In genomic region chr4:168600796-168601583, GRCh38 we compare ENCODE assay signal across 16 cellular contexts.
A peak's percentile ranks its signal among the peaks of the same experiment; 100 is the strongest.
DNase-seq lines count a peak whose midpoint lies in the region; ATAC-seq and TF ChIP-seq lines count a peak whose summit lies in the region.
"Had no signal": no experiment of that assay in that cellular context is flagged by ENCODE, and none has a peak within 500 bp of the region (broad histone marks: within the 10 kb centered on the region; RNA-seq: fewer than 3 reads in every experiment).

No MANE protein-coding gene starts in this region.

- peaks cover 48% of the 10 kb centered on the region for H3K4me1 Mint-ChIP-seq in chondrocyte (ENCODE audit: low read depth)

- no peaks in the 10 kb centered on the region for H3K9me2 ChIP-seq in PC-3 (replicated peaks; ENCODE audit: low read length)
- H3K9me2 ChIP-seq: SK-N-SH had no signal

- no TSS peak for BruUV-seq in PC-3 (replicated peaks; lab: Mats Ljungman, UMichigan)

- peak overlapping the region; percentile 64 for H3K4me2 ChIP-seq in PC-3 (ENCODE audit: low read length)
- H3K4me2 ChIP-seq: SK-N-SH had no signal

- peak overlapping the region; percentile 24; the same call in 1 of the 2 replicates for H3K4me3 ChIP-seq in PC-3 (ENCODE audit: low read length)
- H3K4me3 ChIP-seq in prostate gland = no peak overlapping the region

- no peaks in the 10 kb centered on the region for H3K9me3 ChIP-seq in PC-3 (ENCODE audit: low read length)
- no peaks in the 10 kb centered on the region for H3K9me3 ChIP-seq in prostate gland
- H3K9me3 ChIP-seq: SK-N-SH had no signal

- H3K36me3 ChIP-seq in PC-3 (ENCODE audit: low read depth, low read length) (no peaks in the 10 kb centered on the region), prostate gland (no peaks in the 10 kb centered on the region)

- intact Hi-C loops in PC-3 (cut with micrococcal nuclease) (no loop called here), prostate gland (cut with DNase I) (no loop called here)

- peak overlapping the region; percentile 83 for H3K9ac ChIP-seq in PC-3 (ENCODE audit: low read length)
- H3K9ac ChIP-seq: SK-N-SH had no signal

- H3K4me3 Mint-ChIP-seq in chondrocyte (ENCODE audit: unreplicated experiment) = no peak overlapping the region

- no peaks in the 10 kb centered on the region for H3K36me3 Mint-ChIP-seq in chondrocyte (ENCODE audit: low read depth)

- H4K20me1 ChIP-seq in PC-3 (ENCODE audit: low read length) = no peaks in the 10 kb centered on the region

- TF ChIP-seq POLR2A in prostate gland (IDR thresholded peaks at IDR 0.05) = no peak

- H3K27me3 ChIP-seq in PC-3 (ENCODE audit: low read length) (no peaks in the 10 kb centered on the region), prostate gland (replicated peaks; ENCODE audit: insufficient read depth) (no peaks in the 10 kb centered on the region)

- 73% methylated on average over 5 of the region's 5 CpGs for WGBS in prostate gland

- ATAC-seq in PC-3 = peak; percentile 35; the same call in 1 of the 2 replicates
- ATAC-seq: Right ventricle myocardium inferior had no signal

- H3K27ac ChIP-seq in PC-3 (ENCODE audit: low read length) (peak overlapping the region; percentile 97), prostate gland (no peak overlapping the region)
- H3K27ac ChIP-seq: C4-2B had no signal

- CTCF ChIA-PET in PC-3 (lab: Charles Lee) = interaction anchor here (0.6 kb wide), 1 partner anchor 804 kb away, joined by 3 read pairs; no protein-coding TSS in a partner anchor

- H2AFZ ChIP-seq in PC-3 (ENCODE audit: low read length) = no peak overlapping the region

- POLR2A ChIA-PET in PC-3 (lab: Charles Lee; ENCODE audit: unreplicated experiment) = interaction anchor here (0.6 kb wide), 1 partner anchor 14 kb away, joined by 3 read pairs; no protein-coding TSS in a partner anchor

- peaks cover 47% of the 10 kb centered on the region for H3K4me1 ChIP-seq in PC-3 (ENCODE audit: insufficient read depth, low read length)
- no peaks in the 10 kb centered on the region for H3K4me1 ChIP-seq in prostate gland (replicated peaks)

- TF ChIP-seq CTCF in PC-3 (conservative IDR thresholded peaks at IDR 0.05; ENCODE audit: low read depth, low read length) = no peak
- TF ChIP-seq CTCF in chondrocyte (IDR thresholded peaks at IDR 0.05) = no peak
- TF ChIP-seq CTCF in prostate gland (IDR thresholded peaks at IDR 0.05) = no peak

- H3F3A ChIP-seq in PC-3 (ENCODE audit: low read length, unreplicated experiment) = no peaks in the 10 kb centered on the region

- peak; percentile 63 for DNase-seq in HPDE6-E6E7 (ENCODE audit: extremely low spot score)
- peak; percentile 85 for DNase-seq in PC-3
- no peak for DNase-seq in chondrocyte (ENCODE audit: low spot score)
- DNase-seq in prostate gland (ENCODE audit: low spot score) = peak; percentile 24
- DNase-seq in T-helper 2 cell = no peak
- DNase-seq in GM19240 (ENCODE audit: insufficient read length, low spot score) = no peak
- no peak for DNase-seq in activated T-cell treated with anti-CD3 and anti-CD28 coated beads, Interleukin-2, amount 50 U/mL, for 1 hour
- DNase-seq in NCI-H524 (lab: John Stamatoyannopoulos, UW) = no peak
- DNase-seq: GF-D8, Karpas-422, MM.1S, NCI-H1092 treated with DMSO at 0.1 percent for 48 hours, NCI-H510A treated with DMSO at 0.1 percent for 48 hours, SK-N-SH had no signal

- no peaks in the 10 kb centered on the region for H3K79me2 ChIP-seq in PC-3 (ENCODE audit: low read length)

- H3K9me3 Mint-ChIP-seq in chondrocyte (ENCODE audit: low read depth) = no peaks in the 10 kb centered on the region

- peak overlapping the region; percentile 15 for H3K27ac Mint-ChIP-seq in chondrocyte (ENCODE audit: unreplicated experiment)

- H3K27me3 Mint-ChIP-seq in chondrocyte (ENCODE audit: low read depth) = no peaks in the 10 kb centered on the region

Comparison
In these comparisons a context has a peak if more than half of its experiments do, and no peak if none do; other contexts are left out.
1. DNase-seq: peak in HPDE6-E6E7 (single experiment), PC-3 (single experiment) and prostate gland (single experiment); none in chondrocyte (single experiment), T-helper 2 cell (0 of 5), GM19240 (single experiment), activated T-cell treated with anti-CD3 and anti-CD28 coated beads, Interleukin-2, amount 50 U/mL, for 1 hour (single experiment) and NCI-H524 (0 of 2).